13 cellular contexts compared by ENCODE assay signal in the genomic region with DNA sequence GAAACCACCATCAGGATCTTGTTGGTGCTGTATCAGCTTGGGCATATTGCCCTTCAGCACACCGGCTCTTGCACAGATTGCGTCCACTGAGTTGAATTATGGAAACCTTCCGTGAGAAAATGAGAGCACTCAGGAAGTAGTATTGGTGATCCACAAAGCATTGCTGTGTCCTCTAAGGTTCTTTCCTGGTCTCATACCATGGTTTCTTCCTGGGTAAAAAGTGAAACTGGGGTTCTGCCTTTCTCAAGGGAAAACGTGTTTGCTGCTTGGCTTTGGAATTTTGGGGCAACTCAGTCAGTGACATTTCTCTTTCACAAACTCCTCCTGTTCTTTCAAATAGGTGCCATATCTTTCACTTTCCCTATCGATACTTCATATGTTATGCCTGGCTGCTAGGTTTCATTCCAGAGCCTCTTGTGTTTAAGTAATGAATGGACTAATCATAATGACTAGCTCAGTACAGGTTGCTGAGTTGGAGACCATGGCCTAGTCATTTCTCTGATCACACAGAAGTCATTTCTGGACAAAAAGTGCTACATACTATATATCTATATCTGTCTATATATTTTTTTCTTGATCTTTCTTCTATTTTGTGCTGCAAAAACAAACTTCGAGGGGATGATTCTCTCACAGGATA.
DNase-seq lines count a peak whose midpoint lies in the region; ATAC-seq and TF ChIP-seq lines count a peak whose summit lies in the region.
"Had no signal": no experiment of that assay in that cellular context is flagged by ENCODE, and none has a peak within 500 bp of the region (broad histone marks: within the 10 kb centered on the region; RNA-seq: fewer than 3 reads in every experiment).

No MANE protein-coding gene starts in this region.

- TF ChIP-seq POLR2A in erythroblast (IDR thresholded peaks at IDR 0.05; ENCODE audit: low read length), result no peak

- H3K9me3 ChIP-seq in lower lobe of right lung, result no peaks in the 10 kb centered on the region

- no peak for TF ChIP-seq CTCF in GM12865 (IDR thresholded peaks at IDR 0.05; ENCODE audit: insufficient read depth, low read depth, low read length, missing control alignments)
- no peak for TF ChIP-seq CTCF in lower lobe of right lung (IDR thresholded peaks at IDR 0.05)
- no peak for TF ChIP-seq CTCF in dorsolateral prefrontal cortex (IDR thresholded peaks at IDR 0.05 in 54 of 56, conservative IDR thresholded peaks at IDR 0.05 in 2 of 56; ENCODE audit: low read depth in 1 of 56, partially characterized antibody in 56 of 56)

- peak overlapping the region; percentile 14 for H3K4me3 ChIP-seq in GM12865 (ENCODE audit: low read depth, low read length)
- H3K4me3 ChIP-seq in lower lobe of right lung, result no peak overlapping the region
- H3K4me3 ChIP-seq in dorsolateral prefrontal cortex, result no peak overlapping the region
- H3K4me3 ChIP-seq: neural progenitor cell had no signal

- ATAC-seq in GM19467 (IDR thresholded peaks at IDR 0.05; ENCODE audit: unreplicated experiment), result peak; percentile 42
- peak; percentile 32 for ATAC-seq in HG03460 (IDR thresholded peaks at IDR 0.05; ENCODE audit: unreplicated experiment)
- no peak for ATAC-seq in lower lobe of right lung

- DNase-seq in GM12865 (ENCODE audit: low read depth) (peak; percentile 87), lower lobe of right lung (no peak), NCI-H524 (lab: John Stamatoyannopoulos, UW) (no peak), erythroblast (lab: John Stamatoyannopoulos, UW) (no peak), NCI-H524 treated with DMSO at 0.1 percent for 48 hours (lab: John Stamatoyannopoulos, UW) (no peak), dorsolateral prefrontal cortex (no peak)
- DNase-seq: activated CD8-positive, alpha-beta memory T cell treated with anti-CD3 and anti-CD28 coated beads, Interleukin-2, amount 50 U/mL, for 4 hours; Calu3; hypothalamus; NCI-H146 had no signal

- peaks cover 39% of the 10 kb centered on the region for H3K4me1 ChIP-seq in lower lobe of right lung

- H3K36me3 ChIP-seq in lower lobe of right lung, result no peaks in the 10 kb centered on the region
- H3K36me3 ChIP-seq: neural progenitor cell had no signal

- intact Hi-C loops in lower lobe of right lung (cut with DNase I) (no loop called here), dorsolateral prefrontal cortex (cut with DNase I) (loop anchor here in 1 of 2 donors (10.0 kb wide), 1 partner anchor 415 kb away; no protein-coding TSS in a partner anchor)

- H3K27ac ChIP-seq in lower lobe of right lung (peak overlapping the region; percentile 4), dorsolateral prefrontal cortex (peak overlapping the region in 11 of 59 donors; percentile 3 to 71 (median 18))
- H3K27ac ChIP-seq: neural progenitor cell had no signal

- H3K27me3 ChIP-seq in lower lobe of right lung (ENCODE audit: low read depth) (no peaks in the 10 kb centered on the region), dorsolateral prefrontal cortex (peaks cover 0 to 4% (median 0%) of the 10 kb centered on the region in 45 donors)
- H3K27me3 ChIP-seq: neural progenitor cell had no signal

Comparison
In these comparisons a context has a peak if more than half of its experiments do, and no peak if none do; other contexts are left out.
1. ATAC-seq: peak in GM19467 (single experiment) and HG03460 (single experiment); none in lower lobe of right lung (0 of 2).